In genomic region chr15:101320501-101321052, GRCh38 we compare ENCODE assay signal across 8 cellular contexts. TPM values are rescaled to one million over a fixed set of nuclear protein-coding genes. Genes with fewer than 3 reads are reported as not detected.
DNase-seq lines count a peak whose midpoint lies in the region; ATAC-seq and TF ChIP-seq lines count a peak whose summit lies in the region.

No MANE protein-coding gene starts in this region.

- H3K27ac Mint-ChIP-seq in activated CD8-positive, alpha-beta T cell treated with anti-CD3 and anti-CD28 coated beads for 36 hours: peak overlapping the region; percentile 91

- TF ChIP-seq RAD21 in SK-N-SH (IDR thresholded peaks at IDR 0.05; ENCODE audit: low read length): no peak

- 78% methylated on average over 20 of the region's 21 CpGs for WGBS in SK-N-SH (ENCODE audit: low lambda C conversion rate)

- H3K9ac ChIP-seq in fibroblast of lung (ENCODE audit: insufficient read depth, low read length) (no peak overlapping the region), SK-N-SH (no peak overlapping the region)

- H3K9me3 ChIP-seq in fibroblast of lung (ENCODE audit: control insufficient read depth, insufficient read depth, low read depth, low read length) (no peaks in the 10 kb centered on the region), SK-N-SH (no peaks in the 10 kb centered on the region)

- no peaks in the 10 kb centered on the region for H3F3A ChIP-seq in SK-N-SH (replicated peaks; ENCODE audit: insufficient read depth)

- no peak overlapping the region for H3K27ac ChIP-seq in fibroblast of lung (ENCODE audit: insufficient read depth, low read length)
- no peak overlapping the region for H3K27ac ChIP-seq in SK-N-SH (ENCODE audit: low read depth in 2 of 2, low read length in 1 of 2)

- TF ChIP-seq CTCF in GM12873 (IDR thresholded peaks at IDR 0.05; ENCODE audit: insufficient read depth, low read depth, low read length, missing control alignments) (peak; percentile 42), fibroblast of lung (conservative IDR thresholded peaks at IDR 0.05 in 1 of 2, IDR thresholded peaks at IDR 0.05 in 1 of 2; ENCODE audit: low read depth in 1 of 2, low read length in 2 of 2) (peak; percentile 25 to 38), SK-N-SH (IDR thresholded peaks at IDR 0.05) (no peak)
- TF ChIP-seq CTCF in activated CD8-positive, alpha-beta T cell treated with anti-CD3 and anti-CD28 coated beads for 36 hours (IDR thresholded peaks at IDR 0.05): peak; percentile 82

- H3K4me3 ChIP-seq in Jurkat, Clone E6-1 (ENCODE audit: low read length): peak overlapping the region; percentile 50
- H3K4me3 ChIP-seq in fibroblast of lung (replicated peaks in 1 of 4; ENCODE audit: control extremely low read depth in 1 of 4, insufficient read depth in 1 of 4, low read depth in 3 of 4, low read length in 4 of 4) (no peak overlapping the region), skeletal muscle cell (ENCODE audit: low read depth, low read length) (peak overlapping the region; percentile 7), SK-N-SH (ENCODE audit: low read depth in 2 of 2, low read length in 1 of 2) (no peak overlapping the region)

- H4K20me1 ChIP-seq in fibroblast of lung (ENCODE audit: control insufficient read depth, extremely low read depth, insufficient read depth, low read length) (no peaks in the 10 kb centered on the region), SK-N-SH (ENCODE audit: insufficient read depth) (no peaks in the 10 kb centered on the region)

- no peaks in the 10 kb centered on the region for H3K9me2 ChIP-seq in SK-N-SH

- H3K27me3 Mint-ChIP-seq in activated CD8-positive, alpha-beta T cell treated with anti-CD3 and anti-CD28 coated beads for 36 hours: no peaks in the 10 kb centered on the region

- POLR2A ChIA-PET in activated CD8-positive, alpha-beta T cell treated with anti-CD3 and anti-CD28 coated beads for 36 hours (lab: Charles Lee): interaction anchor here (0.8 to 2.3 kb wide), 6 partner anchors 11 to 332 kb away, joined by 3 to 13 read pairs (median 4); partner anchors contain the start of gene SNRPA1
- POLR2A ChIA-PET in SK-N-SH (lab: Yijun Ruan, JAX): no interaction called here

- H3K9me3 Mint-ChIP-seq in activated CD8-positive, alpha-beta T cell treated with anti-CD3 and anti-CD28 coated beads for 36 hours: no peaks in the 10 kb centered on the region

- CTCF ChIA-PET in activated CD8-positive, alpha-beta T cell treated with anti-CD3 and anti-CD28 coated beads for 36 hours (lab: Charles Lee): interaction anchor here (0.6 to 6.9 kb wide), 23 partner anchors 13 to 352 kb away, joined by 3 to 50 read pairs (median 4); partner anchors contain the start of gene SNRPA1
- CTCF ChIA-PET in SK-N-SH (lab: Yijun Ruan, JAX): interaction anchor here (2.0 to 3.2 kb wide), 2 partner anchors 17 to 321 kb away, joined by 9 to 18 read pairs; no protein-coding TSS in a partner anchor

- TF ChIP-seq EP300 in SK-N-SH (IDR thresholded peaks at IDR 0.05; ENCODE audit: borderline replicate concordance in 1 of 2, low read depth in 1 of 2, low read length in 1 of 2): no peak

- peaks cover 4% of the 10 kb centered on the region for H3K27me3 ChIP-seq in fibroblast of lung (ENCODE audit: control insufficient read depth, insufficient read depth, low read length)
- no peaks in the 10 kb centered on the region; the same call in 1 of the 2 replicates for H3K27me3 ChIP-seq in SK-N-SH (ENCODE audit: insufficient read depth)

- intact Hi-C loops in activated CD8-positive, alpha-beta T cell treated with anti-CD3 and anti-CD28 coated beads for 36 hours (cut with micrococcal nuclease): loop anchor here (10.0 kb wide), 1 partner anchor 174 kb away; no protein-coding TSS in a partner anchor

- H2AFZ ChIP-seq in fibroblast of lung (ENCODE audit: low read length) (no peak overlapping the region), SK-N-SH (ENCODE audit: low read depth) (no peak overlapping the region)

- H3K36me3 ChIP-seq in fibroblast of lung (ENCODE audit: control insufficient read depth, insufficient read depth, low read length): no peaks in the 10 kb centered on the region
- H3K36me3 ChIP-seq in SK-N-SH (replicated peaks in 1 of 2; ENCODE audit: control insufficient read depth in 1 of 2, insufficient read depth in 2 of 2, low read length in 1 of 2): no peaks in the 10 kb centered on the region

- H3K4me2 ChIP-seq in fibroblast of lung (ENCODE audit: extremely low read depth, insufficient read depth, low read length) (no peak overlapping the region), SK-N-SH (no peak overlapping the region)

- H3K4me1 ChIP-seq in fibroblast of lung (ENCODE audit: control insufficient read depth, extremely low read depth, insufficient read depth, low read length): no peaks in the 10 kb centered on the region
- H3K4me1 ChIP-seq in SK-N-SH (ENCODE audit: control insufficient read depth in 1 of 2, insufficient read depth in 2 of 2, low read depth in 1 of 2, low read length in 1 of 2): peaks cover 0 to 14% of the 10 kb centered on the region in 2 experiments; a peak in 1 of 4 replicates

- H3K36me3 Mint-ChIP-seq in activated CD8-positive, alpha-beta T cell treated with anti-CD3 and anti-CD28 coated beads for 36 hours (ENCODE audit: low read depth): no peaks in the 10 kb centered on the region

- H3K4me3 Mint-ChIP-seq in activated CD8-positive, alpha-beta T cell treated with anti-CD3 and anti-CD28 coated beads for 36 hours: peak overlapping the region; percentile 81

- peak; percentile 99 for ATAC-seq in activated CD8-positive, alpha-beta T cell treated with anti-CD3 and anti-CD28 coated beads for 36 hours
- ATAC-seq in HG02938 (IDR thresholded peaks at IDR 0.05; ENCODE audit: unreplicated experiment): no peak

- H3K79me2 ChIP-seq in fibroblast of lung (ENCODE audit: control insufficient read depth, insufficient read depth, low read length) (no peaks in the 10 kb centered on the region), SK-N-SH (ENCODE audit: insufficient read depth) (no peaks in the 10 kb centered on the region)

- peaks cover 14% of the 10 kb centered on the region for H3K4me1 Mint-ChIP-seq in activated CD8-positive, alpha-beta T cell treated with anti-CD3 and anti-CD28 coated beads for 36 hours (ENCODE audit: low read depth)

- DNase-seq in Jurkat, Clone E6-1 (ENCODE audit: low read depth, low spot score): peak; percentile 93
- peak; percentile 87 for DNase-seq in activated CD8-positive, alpha-beta T cell treated with anti-CD3 and anti-CD28 coated beads for 36 hours
- peak; percentile 10 to 40 for DNase-seq in fibroblast of lung (ENCODE audit: low read depth in 2 of 2)
- DNase-seq in skeletal muscle cell (ENCODE audit: low read depth): peak; percentile 23
- no peak for DNase-seq in cerebellum (ENCODE audit: low spot score)
- DNase-seq in SK-N-SH: no peak

TF ChIP-seq in SK-N-SH, 30 proteins besides CTCF, POLR2A, EP300 and RAD21 (continues in another document):
- TF ChIP-seq, protein P1, sequence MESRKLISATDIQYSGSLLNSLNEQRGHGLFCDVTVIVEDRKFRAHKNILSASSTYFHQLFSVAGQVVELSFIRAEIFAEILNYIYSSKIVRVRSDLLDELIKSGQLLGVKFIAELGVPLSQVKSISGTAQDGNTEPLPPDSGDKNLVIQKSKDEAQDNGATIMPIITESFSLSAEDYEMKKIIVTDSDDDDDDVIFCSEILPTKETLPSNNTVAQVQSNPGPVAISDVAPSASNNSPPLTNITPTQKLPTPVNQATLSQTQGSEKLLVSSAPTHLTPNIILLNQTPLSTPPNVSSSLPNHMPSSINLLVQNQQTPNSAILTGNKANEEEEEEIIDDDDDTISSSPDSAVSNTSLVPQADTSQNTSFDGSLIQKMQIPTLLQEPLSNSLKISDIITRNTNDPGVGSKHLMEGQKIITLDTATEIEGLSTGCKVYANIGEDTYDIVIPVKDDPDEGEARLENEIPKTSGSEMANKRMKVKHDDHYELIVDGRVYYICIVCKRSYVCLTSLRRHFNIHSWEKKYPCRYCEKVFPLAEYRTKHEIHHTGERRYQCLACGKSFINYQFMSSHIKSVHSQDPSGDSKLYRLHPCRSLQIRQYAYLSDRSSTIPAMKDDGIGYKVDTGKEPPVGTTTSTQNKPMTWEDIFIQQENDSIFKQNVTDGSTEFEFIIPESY (IDR thresholded peaks at IDR 0.05; ENCODE audit: borderline replicate concordance, low read depth): no peak
- no peak for TF ChIP-seq RFX5 (IDR thresholded peaks at IDR 0.05; ENCODE audit: low read length)
- no peak for TF ChIP-seq RCOR1 (IDR thresholded peaks at IDR 0.05; ENCODE audit: low read length)
- TF ChIP-seq POLR2AphosphoS5 (IDR thresholded peaks at IDR 0.05; ENCODE audit: low read depth, low read length): no peak
- no peak for TF ChIP-seq IRF3 (IDR thresholded peaks at IDR 0.05; ENCODE audit: low read depth, low read length)
- no peak for TF ChIP-seq NFIC (IDR thresholded peaks at IDR 0.05; ENCODE audit: borderline replicate concordance)
- TF ChIP-seq TEAD4 (IDR thresholded peaks at IDR 0.05; ENCODE audit: borderline replicate concordance, insufficient read depth): no peak

RNA-seq across cellular contexts. Expression of gene SNRPA1, which starts 25.5 kb away (rescaled TPM):
- 302 TPM for polyA plus RNA-seq in Jurkat, Clone E6-1 (2012; ENCODE audit: insufficient read depth, insufficient read length)
- 100 to 1,000 TPM; 243 to 249 TPM for total RNA-seq in activated CD8-positive, alpha-beta T cell treated with anti-CD3 and anti-CD28 coated beads for 36 hours
- total RNA-seq in fibroblast of lung (7.7 and 12.9 TPM in 2 replicates), cerebellum (18.1 TPM)
- polyA plus RNA-seq in fibroblast of lung (90.3 and 118 TPM in 2 replicates), SK-N-SH (2012; rRNA removed) (59.9 and 62.3 TPM in 2 replicates)
- polyA plus RNA-seq in fibroblast of lung (2012): 55.7 and 70.8 TPM in 2 replicates
- polyA minus RNA-seq in fibroblast of lung (ENCODE audit: low replicate concordance): 5.2 and 5.3 TPM in 2 replicates
- 68.2 and 86.6 TPM in 2 replicates for polyA plus RNA-seq in SK-N-SH (2012; cell fraction: cytosol; rRNA removed)
- 58.2 and 99.5 TPM in 2 replicates for polyA plus RNA-seq in SK-N-SH (2012; cell fraction: nucleus; rRNA removed)

RNA-seq across cellular contexts. Expression of gene SELENOS, which starts 43.3 kb away (rescaled TPM):
- 41.5 TPM for polyA plus RNA-seq in Jurkat, Clone E6-1 (2012; ENCODE audit: insufficient read depth, insufficient read length)
- total RNA-seq in activated CD8-positive, alpha-beta T cell treated with anti-CD3 and anti-CD28 coated beads for 36 hours: 10 to 100 TPM; 18.8 to 21.6 TPM
- total RNA-seq in fibroblast of lung: 59.8 and 66.2 TPM in 2 replicates
- 105 and 130 TPM in 2 replicates for polyA plus RNA-seq in fibroblast of lung
- 73.5 and 86.1 TPM in 2 replicates for polyA plus RNA-seq in fibroblast of lung (2012)
- 14.9 and 19.2 TPM in 2 replicates for polyA minus RNA-seq in fibroblast of lung (ENCODE audit: low replicate concordance)
- 28.8 TPM for total RNA-seq in cerebellum
- 101 and 124 TPM in 2 replicates for polyA plus RNA-seq in SK-N-SH (2012; rRNA removed)
- polyA plus RNA-seq in SK-N-SH (2012; cell fraction: cytosol; rRNA removed): 124 and 132 TPM in 2 replicates
- polyA plus RNA-seq in SK-N-SH (2012; cell fraction: nucleus; rRNA removed): 48.8 and 75.5 TPM in 2 replicates

Comparison
In these comparisons a context has a peak if more than half of its experiments do, and no peak if none do; other contexts are left out.
1. DNase-seq: peak in Jurkat, Clone E6-1 (single experiment), activated CD8-positive, alpha-beta T cell treated with anti-CD3 and anti-CD28 coated beads for 36 hours (single experiment), fibroblast of lung (2 of 2) and skeletal muscle cell (single experiment); none in cerebellum (single experiment) and SK-N-SH (single experiment).
2. H3K4me3 ChIP-seq: peak in Jurkat, Clone E6-1 (single experiment) and skeletal muscle cell (single experiment); none in fibroblast of lung (0 of 4) and SK-N-SH (0 of 2).
3. RNA of gene SNRPA1, which starts 25.5 kb away (total RNA-seq): 243 to 249 TPM in activated CD8-positive, alpha-beta T cell treated with anti-CD3 and anti-CD28 coated beads for 36 hours; 18.1 TPM in cerebellum (single experiment) and 7.7 to 12.9 TPM in fibroblast of lung; every median in the first group is over 10 times any median in the second.